ENCODE assay signal across 1 cellular context in genomic region chr9:127166651-127167524, GRCh38.
TF ChIP-seq lines count a peak whose summit lies in the region.

No MANE protein-coding gene starts in this region.

TF ChIP-seq in K562, 482 proteins besides CTCF, POLR2A, EP300 and RAD21 (continued from another document and continues in another):
- TF ChIP-seq ZNF395 (CRISPR knock-in tag; IDR thresholded peaks at IDR 0.05) (no peak), IFI16 (CRISPR knock-in tag; IDR thresholded peaks at IDR 0.05) (no peak), NFIC (IDR thresholded peaks at IDR 0.05) (peak; percentile 55), BRCA1 (IDR thresholded peaks at IDR 0.05) (no peak), BRCA1 (CRISPR knock-in tag; IDR thresholded peaks at IDR 0.05) (no peak), BDP1 (IDR thresholded peaks at IDR 0.05; ENCODE audit: insufficient read depth, insufficient read length) (no peak), NR0B1 (IDR thresholded peaks at IDR 0.05; ENCODE audit: partially characterized antibody) (no peak), XRCC3 (IDR thresholded peaks at IDR 0.05) (no peak), PML (IDR thresholded peaks at IDR 0.05; ENCODE audit: low read length) (no peak), THRA (IDR thresholded peaks at IDR 0.05) (no peak), TRIM28 (IDR thresholded peaks at IDR 0.05) (no peak), ASH1L (IDR thresholded peaks at IDR 0.05; ENCODE audit: borderline replicate concordance, low read depth, partially characterized antibody) (no peak), PBX2 (CRISPR knock-in tag; IDR thresholded peaks at IDR 0.05; ENCODE audit: low read depth) (no peak), PBX2 (tag; conservative IDR thresholded peaks at IDR 0.05; ENCODE audit: low read depth) (no peak), FOXP4 (CRISPR knock-in tag; IDR thresholded peaks at IDR 0.05; ENCODE audit: borderline replicate concordance) (no peak), PATZ1 (CRISPR knock-in tag; IDR thresholded peaks at IDR 0.05; ENCODE audit: borderline replicate concordance) (no peak), E2F1 (CRISPR knock-in tag; IDR thresholded peaks at IDR 0.05) (no peak), POLR2G (IDR thresholded peaks at IDR 0.05; ENCODE audit: low read depth, low read length) (no peak), ZNF609 (CRISPR knock-in tag; IDR thresholded peaks at IDR 0.05; ENCODE audit: borderline replicate concordance) (no peak), NFE2L1 (tag; IDR thresholded peaks at IDR 0.05; ENCODE audit: borderline replicate concordance, low read depth) (no peak), KLF13 (tag; IDR thresholded peaks at IDR 0.05; ENCODE audit: borderline replicate concordance, low read depth) (peak; percentile 80; the same call in 1 of the 2 replicates), MITF (IDR thresholded peaks at IDR 0.05) (no peak), BRF1 (IDR thresholded peaks at IDR 0.05; ENCODE audit: borderline replicate concordance, extremely low read depth, insufficient read length) (no peak), MXI1 (IDR thresholded peaks at IDR 0.05; ENCODE audit: low read depth, low read length) (no peak), L3MBTL2 (IDR thresholded peaks at IDR 0.05) (peak; percentile 81), NBN (IDR thresholded peaks at IDR 0.05; ENCODE audit: low read depth) (no peak), SLC30A9 (CRISPR knock-in tag; IDR thresholded peaks at IDR 0.05) (no peak), ATF3 (IDR thresholded peaks at IDR 0.05) (peak; percentile 78), ATF3 (CRISPR knock-in tag; conservative IDR thresholded peaks at IDR 0.05) (no peak), FUS (optimal IDR thresholded peaks at IDR 0.05; ENCODE audit: low read depth, low read length) (no peak), ZHX1 (conservative IDR thresholded peaks at IDR 0.05; ENCODE audit: low read length) (no peak), MTF1 (CRISPR knock-in tag; IDR thresholded peaks at IDR 0.05; ENCODE audit: borderline replicate concordance) (no peak), ATF4 (CRISPR knock-in tag; IDR thresholded peaks at IDR 0.05) (no peak)
